In the genomic region with DNA sequence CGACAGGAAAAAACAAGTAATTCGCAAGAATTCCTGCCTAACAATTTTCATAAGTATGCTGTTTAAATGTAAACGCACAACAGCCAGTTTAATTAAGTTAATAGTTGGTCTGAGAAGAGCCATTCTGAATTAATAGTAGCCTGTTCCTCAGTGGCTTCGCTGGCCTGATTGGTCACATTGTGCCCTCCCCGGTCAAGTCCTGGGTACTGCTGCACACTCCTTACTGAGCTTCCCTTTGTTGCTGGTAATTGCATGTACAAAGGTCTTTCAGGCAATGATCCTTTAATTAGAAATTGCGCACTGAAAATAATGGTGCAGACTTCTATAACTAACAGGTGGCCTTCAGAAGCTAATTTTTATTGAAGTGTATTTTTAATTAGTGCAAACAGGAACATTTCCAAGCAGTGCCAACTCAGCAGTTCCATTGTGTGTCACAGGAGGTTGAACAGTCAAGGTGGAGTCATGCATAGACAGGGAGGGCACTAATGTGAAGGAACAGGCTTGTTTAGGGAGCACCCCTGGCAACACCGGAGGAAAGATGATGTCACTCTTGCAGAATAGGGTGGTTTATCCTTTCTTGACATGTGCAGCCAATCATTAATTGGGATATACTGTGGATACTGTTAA, we compare ENCODE assay signal across 15 cellular contexts.
DNase-seq lines count a peak whose midpoint lies in the region; ATAC-seq and TF ChIP-seq lines count a peak whose summit lies in the region.
"Had no signal": no experiment of that assay in that cellular context is flagged by ENCODE, and none has a peak within 500 bp of the region (broad histone marks: within the 10 kb centered on the region; RNA-seq: fewer than 3 reads in every experiment).

No MANE protein-coding gene starts in this region.

- TF ChIP-seq CTCF in fibroblast of mammary gland (conservative IDR thresholded peaks at IDR 0.05; ENCODE audit: control insufficient read depth, insufficient read depth, low read depth, low read length): no peak

- no peak overlapping the region for H2AFZ ChIP-seq in Karpas-422 (ENCODE audit: low read length)

- H3K79me2 ChIP-seq in Karpas-422 (ENCODE audit: low read length): no peaks in the 10 kb centered on the region

- no peaks in the 10 kb centered on the region for H3K9me3 ChIP-seq in Karpas-422 (ENCODE audit: low read length)
- H3K9me3 ChIP-seq: MG63 had no signal

- no peaks in the 10 kb centered on the region for H3K4me1 ChIP-seq in Karpas-422 (ENCODE audit: low read length)
- H3K4me1 ChIP-seq: pancreas had no signal

- no peaks in the 10 kb centered on the region for H3K9me2 ChIP-seq in Karpas-422 (replicated peaks; ENCODE audit: insufficient read depth, low read length)

- H3K36me3 Mint-ChIP-seq in activated CD8-positive, alpha-beta T cell treated with anti-CD3 and anti-CD28 coated beads, Interleukin-2, amount 10 ng/mL, durations not matched to agents 7 days and 5 days (ENCODE audit: low read depth): no peaks in the 10 kb centered on the region

- H3K27ac Mint-ChIP-seq in activated CD8-positive, alpha-beta T cell treated with anti-CD3 and anti-CD28 coated beads, Interleukin-2, amount 10 ng/mL, durations not matched to agents 7 days and 5 days: no peak overlapping the region

- ATAC-seq in activated CD8-positive, alpha-beta T cell treated with anti-CD3 and anti-CD28 coated beads, Interleukin-2, amount 10 ng/mL, durations not matched to agents 7 days and 5 days: no peak
- ATAC-seq: activated CD4-positive, CD25-positive, alpha-beta regulatory T cell treated with anti-CD3 and anti-CD28 coated beads, Interleukin-2, amount 50 U/mL, for 24 hours; pancreas had no signal

- CTCF ChIA-PET in activated CD8-positive, alpha-beta T cell treated with anti-CD3 and anti-CD28 coated beads, Interleukin-2, amount 10 ng/mL, durations not matched to agents 7 days and 5 days (lab: Charles Lee): no interaction called here

- H4K20me1 ChIP-seq in Karpas-422 (ENCODE audit: insufficient read depth, low read depth, low read length): no peaks in the 10 kb centered on the region

- H3K27me3 ChIP-seq in Karpas-422 (ENCODE audit: low read length): no peaks in the 10 kb centered on the region; the same call in 1 of the 2 replicates
- H3K27me3 ChIP-seq: MG63, pancreas had no signal

- H3K4me1 Mint-ChIP-seq in activated CD8-positive, alpha-beta T cell treated with anti-CD3 and anti-CD28 coated beads, Interleukin-2, amount 10 ng/mL, durations not matched to agents 7 days and 5 days (ENCODE audit: low read depth): no peaks in the 10 kb centered on the region

- H3K9me3 Mint-ChIP-seq in activated CD8-positive, alpha-beta T cell treated with anti-CD3 and anti-CD28 coated beads, Interleukin-2, amount 10 ng/mL, durations not matched to agents 7 days and 5 days (ENCODE audit: insufficient read depth): peaks cover 2% of the 10 kb centered on the region

- H3K36me3 ChIP-seq in Karpas-422 (ENCODE audit: insufficient read depth, low read length): no peaks in the 10 kb centered on the region
- H3K36me3 ChIP-seq: MG63, pancreas had no signal

- H3K4me3 Mint-ChIP-seq in activated CD8-positive, alpha-beta T cell treated with anti-CD3 and anti-CD28 coated beads, Interleukin-2, amount 10 ng/mL, durations not matched to agents 7 days and 5 days: no peak overlapping the region

- H3K4me2 ChIP-seq in Karpas-422 (ENCODE audit: low read depth, low read length, poor library complexity, severe bottlenecking): no peak overlapping the region

- DNase-seq in COLO668 (lab: John Stamatoyannopoulos, UW; ENCODE audit: unreplicated experiment) (peak; percentile 11), M059J (ENCODE audit: low read depth) (peak; percentile 15), RPMI7951 (ENCODE audit: low read depth) (peak; percentile 9), fibroblast of mammary gland (ENCODE audit: low read depth) (peak; percentile 17), Karpas-422 (no peak), EL (no peak), foreskin melanocyte (no peak)
- DNase-seq in activated CD8-positive, alpha-beta T cell treated with anti-CD3 and anti-CD28 coated beads, Interleukin-2, amount 10 ng/mL, durations not matched to agents 7 days and 5 days: no peak
- DNase-seq: effector CD4-positive, alpha-beta T cell; GF-D8; MG63; pancreas; stimulated activated CD4-positive, alpha-beta T cell treated with anti-CD3 and anti-CD28 coated beads, Interleukin-4, amount 100 ng/mL, for 4 hours; stimulated activated CD8-positive, alpha-beta memory T cell treated with anti-CD3 and anti-CD28 coated beads, Interleukin-4, amount 100 ng/mL, for 48 hours had no signal

- POLR2A ChIA-PET in activated CD8-positive, alpha-beta T cell treated with anti-CD3 and anti-CD28 coated beads, Interleukin-2, amount 10 ng/mL, durations not matched to agents 7 days and 5 days (lab: Charles Lee): no interaction called here

- peaks cover 14% of the 10 kb centered on the region for H3K27me3 Mint-ChIP-seq in activated CD8-positive, alpha-beta T cell treated with anti-CD3 and anti-CD28 coated beads, Interleukin-2, amount 10 ng/mL, durations not matched to agents 7 days and 5 days (ENCODE audit: low read depth)

- H3K27ac ChIP-seq in Karpas-422 (ENCODE audit: low read length): no peak overlapping the region
- H3K27ac ChIP-seq: pancreas had no signal

- H3K9ac ChIP-seq in Karpas-422 (ENCODE audit: low read length): no peak overlapping the region

- H3K4me3 ChIP-seq in fibroblast of mammary gland (ENCODE audit: control insufficient read depth, low read depth, low read length): no peak overlapping the region
- H3K4me3 ChIP-seq in Karpas-422 (ENCODE audit: low read length): no peak overlapping the region
- H3K4me3 ChIP-seq: MG63, pancreas had no signal

Comparison
In these comparisons a context has a peak if more than half of its experiments do, and no peak if none do; other contexts are left out.
1. DNase-seq: peak in COLO668 (single experiment), M059J (single experiment), RPMI7951 (single experiment) and fibroblast of mammary gland (single experiment); none in Karpas-422 (single experiment), EL (single experiment), activated CD8-positive, alpha-beta T cell treated with anti-CD3 and anti-CD28 coated beads, Interleukin-2, amount 10 ng/mL, durations not matched to agents 7 days and 5 days (single experiment) and foreskin melanocyte (single experiment).